In genomic region chr5:175464414-175465233, GRCh38 we compare ENCODE assay signal across 1 cellular context.
TF ChIP-seq lines count a peak whose summit lies in the region.

No MANE protein-coding gene starts in this region.

TF ChIP-seq in H1, 55 proteins besides CTCF, POLR2A, EP300 and RAD21:
- TF ChIP-seq RXRA (IDR thresholded peaks at IDR 0.05; ENCODE audit: insufficient read depth, low read depth, low read length) (no peak), SP1 (IDR thresholded peaks at IDR 0.05; ENCODE audit: low read depth, low read length) (no peak), CHD1 (IDR thresholded peaks at IDR 0.05; ENCODE audit: low read depth, low read length) (no peak), POU5F1 (IDR thresholded peaks at IDR 0.05; ENCODE audit: low read depth, low read length) (no peak), RFX5 (IDR thresholded peaks at IDR 0.05; ENCODE audit: borderline replicate concordance, low read depth, low read length) (no peak), SAP30 (IDR thresholded peaks at IDR 0.05; ENCODE audit: insufficient read depth, insufficient replicate concordance, low read length) (no peak), CREB1 (IDR thresholded peaks at IDR 0.05) (0 out of 2 replicates have a peak, but pooled peaks have one; percentile 15), SIX5 (IDR thresholded peaks at IDR 0.05; ENCODE audit: low read depth, low read length) (no peak), CEBPB (IDR thresholded peaks at IDR 0.05; ENCODE audit: low read depth, low read length) (peak; percentile 90; the same call in 1 of the 2 replicates), ASH2L (IDR thresholded peaks at IDR 0.05; ENCODE audit: low read length) (no peak), YY1 (IDR thresholded peaks at IDR 0.05; ENCODE audit: low read depth, low read length) (no peak), RNF2 (IDR thresholded peaks at IDR 0.05; ENCODE audit: borderline replicate concordance, low read depth, low read length, missing control alignments, poor library complexity, severe bottlenecking) (no peak)
